Comparison of ENCODE assay signal across 7 cellular contexts in genomic region chr14:77040059-77040308, GRCh38. TPM values are rescaled to one million over a fixed set of nuclear protein-coding genes. Genes with fewer than 3 reads are reported as not detected.
DNase-seq lines count a peak whose midpoint lies in the region; ATAC-seq and TF ChIP-seq lines count a peak whose summit lies in the region.

No MANE protein-coding gene starts in this region.

- peak overlapping the region; percentile 89 to 99 (median 94) for H3K27ac ChIP-seq in body of pancreas

- H3K4me3 ChIP-seq in body of pancreas: no peak overlapping the region
- H3K4me3 ChIP-seq in mucosa of stomach (ENCODE audit: low read length): no peak overlapping the region

- H3K36me3 ChIP-seq in body of pancreas (replicated peaks in 1 of 2; ENCODE audit: insufficient read depth in 1 of 2, low read depth in 2 of 2): no peaks in the 10 kb centered on the region
- no peaks in the 10 kb centered on the region for H3K36me3 ChIP-seq in mucosa of stomach (ENCODE audit: control insufficient read depth, insufficient read depth, low read length)

- H3K27me3 ChIP-seq in body of pancreas (no peaks in the 10 kb centered on the region), mucosa of stomach (ENCODE audit: control insufficient read depth, insufficient read depth, low read length) (no peaks in the 10 kb centered on the region)

- H3K4me1 ChIP-seq in body of pancreas: peaks cover 94% of the 10 kb centered on the region
- H3K4me1 ChIP-seq in mucosa of stomach (ENCODE audit: control insufficient read depth, insufficient read depth, low read length): peaks cover 69% of the 10 kb centered on the region

- ATAC-seq in GM19463 (IDR thresholded peaks at IDR 0.05; ENCODE audit: unreplicated experiment) (peak; percentile 46), HG03378 (IDR thresholded peaks at IDR 0.05; ENCODE audit: unreplicated experiment) (peak; percentile 42), body of pancreas (no peak)

- H3K9ac ChIP-seq in mucosa of stomach (ENCODE audit: low read length): peak overlapping the region; percentile 65

- peak in 2 of 3 donors; percentile 49 to 61 for TF ChIP-seq POLR2A in body of pancreas (IDR thresholded peaks at IDR 0.05)

- WGBS in body of pancreas, 2 donors: 0% methylated on average over 8 to 10 of the region's 10 CpGs

- no peak for DNase-seq in body of pancreas
- no peak for DNase-seq in RPMI8226
- no peak for DNase-seq in stimulated activated CD4-positive, alpha-beta T cell treated with anti-CD3 and anti-CD28 coated beads, Interleukin-4, amount 100 ng/mL, for 4 hours
- DNase-seq in anterior cingulate cortex (lab: John Stamatoyannopoulos, UW): no peak

- no peak for TF ChIP-seq CTCF in body of pancreas (IDR thresholded peaks at IDR 0.05)

- H3K9me3 ChIP-seq in body of pancreas (no peaks in the 10 kb centered on the region), mucosa of stomach (ENCODE audit: control insufficient read depth, low read length) (no peaks in the 10 kb centered on the region)

- intact Hi-C loops in body of pancreas (cut with DNase I): no loop called here

RNA-seq across cellular contexts. Expression of gene IRF2BPL, which starts 11.5 kb away (rescaled TPM):
- total RNA-seq in body of pancreas: 10 to 100 TPM; 26.7 to 52.1 TPM

RNA-seq across cellular contexts. Expression of gene CIPC, which starts 58.1 kb away (rescaled TPM):
- total RNA-seq in body of pancreas: 10 to 100 TPM; 13.7 to 17.1 TPM
